8 cellular contexts compared by ENCODE assay signal in the genomic region with DNA sequence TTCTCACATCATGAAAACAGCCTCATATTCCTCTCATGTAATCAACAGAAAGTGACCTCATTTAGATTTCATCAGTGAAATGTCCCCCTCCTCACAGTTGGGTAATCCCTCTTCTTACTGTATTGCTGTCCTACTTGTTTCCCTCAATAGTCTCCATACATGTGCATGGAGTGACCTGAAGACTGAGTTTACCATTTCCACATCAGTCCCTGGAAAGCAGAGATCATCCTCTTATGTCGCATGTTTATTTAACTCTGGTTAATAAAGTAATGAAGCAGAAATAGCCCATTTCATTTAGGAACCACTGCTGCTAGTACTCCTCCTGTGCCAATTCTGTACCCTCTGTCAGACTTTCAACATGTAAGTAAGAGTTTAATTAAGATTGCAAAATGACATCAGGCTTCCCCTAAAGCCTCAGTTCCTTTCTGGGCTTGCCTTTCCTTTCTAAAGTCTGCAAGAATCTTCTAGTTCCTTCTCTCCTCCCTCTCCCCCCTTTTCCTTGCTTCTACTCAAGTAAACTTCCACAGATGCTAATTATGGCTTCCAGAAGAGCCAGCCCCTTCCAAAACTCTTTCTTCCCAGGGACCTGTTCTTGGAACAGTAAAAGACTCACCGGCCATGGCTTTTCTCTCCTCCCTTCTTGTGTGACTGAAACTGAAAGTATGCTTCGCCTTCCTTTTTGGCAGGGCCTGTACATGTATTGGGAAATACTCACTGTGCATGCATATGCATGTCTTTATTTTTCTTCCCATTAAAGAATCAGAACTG. TPM values are rescaled to one million over a fixed set of nuclear protein-coding genes. Genes with fewer than 3 reads are reported as not detected.
DNase-seq lines count a peak whose midpoint lies in the region; ATAC-seq, FAIRE-seq and TF ChIP-seq lines count a peak whose summit lies in the region.
"Not testable (repeated sequence)": the region's sequence is repeated elsewhere in the genome, so short reads cannot be mapped to it uniquely, and the experiment has no call there.

CASP1 (minus strand) TSS at position 651 of the 768 bp plus-strand sequence; CDS start at position 620, 31 bp downstream.

- not testable (repeated sequence) for TF ChIP-seq CTCF in CD8-positive, alpha-beta T cell (IDR thresholded peaks at IDR 0.05); endothelial cell of umbilical vein (IDR thresholded peaks at IDR 0.05; ENCODE audit: extremely low read depth in 1 of 2, insufficient read depth in 1 of 2, low read depth in 1 of 2, low read length in 2 of 2)

- peak within 1 kb of the TSS; percentile 95 for H2AFZ ChIP-seq in endothelial cell of umbilical vein (ENCODE audit: low read depth, low read length)

- H3K4me1 Mint-ChIP-seq in CD8-positive, alpha-beta T cell (ENCODE audit: low read depth) = peaks cover 53% of the 10 kb centered on the region

- BruUV-seq in endothelial cell of umbilical vein (replicated peaks; lab: Mats Ljungman, UMichigan) = not testable (repeated sequence)

- peak within 1 kb of the TSS; percentile 93 for H3K27ac Mint-ChIP-seq in CD8-positive, alpha-beta T cell

- peaks cover 62% of the 10 kb centered on the region for H3K36me3 Mint-ChIP-seq in CD8-positive, alpha-beta T cell

- not testable (repeated sequence) for H3K9me1 ChIP-seq in endothelial cell of umbilical vein (replicated peaks; ENCODE audit: control insufficient read depth, extremely low read depth, insufficient read depth, low read length)

- H4K20me1 ChIP-seq in endothelial cell of umbilical vein (replicated peaks; ENCODE audit: control insufficient read depth, extremely low read depth, insufficient read depth, low read length) = not testable (repeated sequence)

- H3K27me3 ChIP-seq in CD8-positive, alpha-beta T cell (ENCODE audit: insufficient read depth, low read length); endothelial cell of umbilical vein (ENCODE audit: control insufficient read depth in 2 of 2, insufficient read depth in 2 of 2, low read length in 2 of 2): not testable (repeated sequence)

- FAIRE-seq in endothelial cell of umbilical vein (lab: Jason Lieb, UNC) = peak; percentile 73

- CTCF ChIA-PET in CD8-positive, alpha-beta T cell (lab: Charles Lee) = interaction anchor here (0.6 to 1.8 kb wide), 2 partner anchors 88 to 177 kb away, joined by 3 to 6 read pairs; no protein-coding TSS in a partner anchor
- CTCF ChIA-PET in endothelial cell of umbilical vein (lab: Charles Lee) = interaction anchor here (0.6 to 1.2 kb wide), 2 partner anchors 13 to 198 kb away, joined by 6 read pairs; no protein-coding TSS in a partner anchor

- intact Hi-C loops in CD8-positive, alpha-beta T cell (cut with DNase I, micrococcal nuclease) = loop anchor here (1.0 to 5.0 kb wide), 4 partner anchors 9 to 327 kb away; partner anchors contain the start of gene CASP4 (in 1 of the 2)
- intact Hi-C loops in endothelial cell of umbilical vein (cut with micrococcal nuclease) = not testable (repeated sequence)

- H3K9me3 Mint-ChIP-seq in CD8-positive, alpha-beta T cell = not testable (repeated sequence)

- dilution Hi-C loops in endothelial cell of umbilical vein (cut with MboI; ENCODE audit: extremely low pct_ligation_motif_present, low sequenced_read_pairs) = not testable (repeated sequence)

- not testable (repeated sequence) for H3K9me3 ChIP-seq in CD8-positive, alpha-beta T cell (ENCODE audit: low read length); endothelial cell of umbilical vein (replicated peaks; ENCODE audit: control insufficient read depth, insufficient read depth, low read length)

- H3K27ac ChIP-seq in CD8-positive, alpha-beta T cell (ENCODE audit: low read depth, low read length) = peak within 1 kb of the TSS; percentile 59
- H3K27ac ChIP-seq in endothelial cell of umbilical vein (ENCODE audit: insufficient read depth, low read depth, low read length) = not testable (repeated sequence)

- TF ChIP-seq POLR2A in endothelial cell of umbilical vein (IDR thresholded peaks at IDR 0.05; ENCODE audit: low read depth, low read length) = not testable (repeated sequence)

- H3K27me3 Mint-ChIP-seq in CD8-positive, alpha-beta T cell (ENCODE audit: low read depth) = not testable (repeated sequence)

- peaks cover 28% of the 10 kb centered on the region for H3K4me1 ChIP-seq in CD8-positive, alpha-beta T cell (ENCODE audit: insufficient read depth, low read length)
- not testable (repeated sequence) for H3K4me1 ChIP-seq in endothelial cell of umbilical vein (ENCODE audit: control insufficient read depth, extremely low read depth, insufficient read depth, low read length)

- peak within 1 kb of the TSS; percentile 64 for H3K4me3 ChIP-seq in CD8-positive, alpha-beta T cell (ENCODE audit: low read depth, low read length)
- peak within 1 kb of the TSS in 2 of 3 experiments; percentile 36 to 40 for H3K4me3 ChIP-seq in endothelial cell of umbilical vein (replicated peaks in 1 of 3; ENCODE audit: insufficient read depth in 1 of 3, low read depth in 1 of 3, low read length in 3 of 3)

- H3K36me3 ChIP-seq in CD8-positive, alpha-beta T cell (ENCODE audit: insufficient read depth, low read length) = peaks cover 11% of the 10 kb centered on the region
- H3K36me3 ChIP-seq in endothelial cell of umbilical vein (ENCODE audit: control insufficient read depth in 2 of 2, extremely low read depth in 1 of 2, insufficient read depth in 2 of 2, low read length in 2 of 2) = not testable (repeated sequence)

- ATAC-seq in CD8-positive, alpha-beta T cell = peak; percentile 75
- ATAC-seq in GM19455 (IDR thresholded peaks at IDR 0.05; ENCODE audit: unreplicated experiment) = peak; percentile 95
- ATAC-seq in HG03095 (IDR thresholded peaks at IDR 0.05; ENCODE audit: unreplicated experiment) = peak; percentile 93

- DNase-seq in CD8-positive, alpha-beta T cell = peak in 5 of 7 experiments; percentile 10 to 63 (median 26)
- DNase-seq in NOMO-1 treated with dmso at 0.1 percent for 144 hours (lab: John Stamatoyannopoulos, UW; ENCODE audit: unreplicated experiment) = peak; percentile 79
- peak; percentile 32 to 41 for DNase-seq in activated T-cell treated with anti-CD3 and anti-CD28 coated beads, Interleukin-2, amount 50 U/mL, for 48 hours
- DNase-seq in endothelial cell of umbilical vein (ENCODE audit: low read depth, low spot score) = peak; percentile 67
- peak; percentile 68 for DNase-seq in medulla oblongata (ENCODE audit: extremely low spot score)
- peak; percentile 13 for DNase-seq in stimulated activated CD8-positive, alpha-beta memory T cell treated with anti-CD3 and anti-CD28 coated beads, Interleukin-12 subunit alpha, Interleukin-12 subunit beta, amount 100 ng/mL, for 1 hour (ENCODE audit: low read depth)

- H3K9ac ChIP-seq in endothelial cell of umbilical vein (replicated peaks; ENCODE audit: extremely low read depth, insufficient read depth, low read length) = peak within 1 kb of the TSS; percentile 30

- H3K4me2 ChIP-seq in endothelial cell of umbilical vein (ENCODE audit: insufficient read depth, low read length) = peak within 1 kb of the TSS; percentile 54

- POLR2A ChIA-PET in CD8-positive, alpha-beta T cell (lab: Charles Lee) = interaction anchor here (0.9 to 1.0 kb wide), 2 partner anchors 9 to 329 kb away, joined by 4 read pairs; no protein-coding TSS in a partner anchor
- POLR2A ChIA-PET in endothelial cell of umbilical vein (lab: Charles Lee) = not testable (repeated sequence)

- not testable (repeated sequence) for H3K79me2 ChIP-seq in endothelial cell of umbilical vein (ENCODE audit: control insufficient read depth, insufficient read depth, low read length)

- H3K4me3 Mint-ChIP-seq in CD8-positive, alpha-beta T cell = peak within 1 kb of the TSS; percentile 92

RNA-seq across cellular contexts. Expression of gene CASP1, which starts in this region (rescaled TPM):
- total RNA-seq in CD8-positive, alpha-beta T cell = 10 to 100 TPM; 11.3 to 15.9 TPM
- total RNA-seq in endothelial cell of umbilical vein = 6.2 and 12.4 TPM in 2 replicates
- polyA plus RNA-seq in endothelial cell of umbilical vein = 1.4 and 1.8 TPM in 2 replicates
- 1.4 and 1.8 TPM in 2 replicates for polyA plus RNA-seq in endothelial cell of umbilical vein (2011; cell fraction: cytosol; rRNA removed)
- polyA plus RNA-seq in endothelial cell of umbilical vein (2011; cell fraction: nucleus; rRNA removed) = 2.8 and 3.1 TPM in 2 replicates
- polyA plus RNA-seq in endothelial cell of umbilical vein (2012) = 10.7 and 11.9 TPM in 2 replicates
- polyA minus RNA-seq in endothelial cell of umbilical vein = 1.3 and 1.5 TPM in 2 replicates
- polyA minus RNA-seq in endothelial cell of umbilical vein (2011; cell fraction: cytosol; rRNA and poly(A)+ RNA removed) = 11.9 TPM
- 2.5 TPM in 2 replicates for polyA minus RNA-seq in endothelial cell of umbilical vein (2011; cell fraction: nucleus; rRNA and poly(A)+ RNA removed)

Comparison
In these comparisons a context has a peak if more than half of its experiments do, and no peak if none do; other contexts are left out.
1. DNase-seq: peak in every context shown above with its lines; median percentile 79 in NOMO-1 treated with dmso at 0.1 percent for 144 hours; 68 in medulla oblongata; 67 in endothelial cell of umbilical vein; 36 in activated T-cell treated with anti-CD3 and anti-CD28 coated beads, Interleukin-2, amount 50 U/mL, for 48 hours; 26 in CD8-positive, alpha-beta T cell; 13 in stimulated activated CD8-positive, alpha-beta memory T cell treated with anti-CD3 and anti-CD28 coated beads, Interleukin-12 subunit alpha, Interleukin-12 subunit beta, amount 100 ng/mL, for 1 hour.